Comparison of ENCODE assay signal across 37 cellular contexts in the genomic region with DNA sequence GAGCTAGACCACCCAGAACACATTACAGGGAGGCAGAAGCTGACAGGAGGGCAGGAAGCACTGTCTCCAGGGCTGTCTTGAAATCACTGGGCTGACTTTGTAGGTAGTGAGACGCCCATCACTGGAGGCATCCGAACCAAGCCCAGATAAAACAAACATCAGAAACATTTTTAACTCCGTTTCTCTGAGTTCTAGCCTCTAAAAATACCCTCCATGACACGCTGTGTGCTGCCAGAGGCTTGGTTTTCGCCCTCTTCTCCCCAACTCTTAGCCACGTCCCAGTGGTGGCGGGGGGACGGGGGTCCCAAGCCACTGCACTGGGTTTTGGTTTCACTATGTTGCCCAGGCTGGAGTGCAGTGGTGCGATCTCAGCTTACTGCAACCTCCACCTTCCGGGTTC. TPM values are rescaled to one million over a fixed set of nuclear protein-coding genes. Genes with fewer than 3 reads are reported as not detected.
"Had no signal": no experiment of that assay in that cellular context is flagged by ENCODE, and none has a peak within 500 bp of the region (broad histone marks: within the 10 kb centered on the region; RNA-seq: fewer than 3 reads in every experiment).

No MANE protein-coding gene starts in this region.

- H3K36me3 ChIP-seq: breast epithelium, Peyer's patch had no signal

- H3K4me1 Mint-ChIP-seq: activated B cell treated with CpG ODN at 0.5 μM for 24 hours had no signal

- H3K4me1 ChIP-seq: breast epithelium had no signal

- FAIRE-seq: astrocyte had no signal

- DNase-seq: activated B cell treated with CpG ODN at 0.5 μM for 24 hours; activated CD4-positive, alpha-beta memory T cell treated with anti-CD3 and anti-CD28 coated beads, Interleukin-2, amount 10 ng/mL, durations not matched to agents 7 days and 5 days; activated CD4-positive, alpha-beta T cell treated with anti-CD3 and anti-CD28 coated beads for 4 hours; activated CD4-positive, CD25-positive, alpha-beta regulatory T cell treated with anti-CD3 and anti-CD28 coated beads, Interleukin-2, amount 50 U/mL, for 72 hours; activated CD8-positive, alpha-beta memory T cell treated with anti-CD3 and anti-CD28 coated beads for 24 hours; activated CD8-positive, alpha-beta memory T cell treated with anti-CD3 and anti-CD28 coated beads, Interleukin-2, amount 10 ng/mL, durations not matched to agents 7 days and 5 days; activated CD8-positive, alpha-beta memory T cell treated with anti-CD3 and anti-CD28 coated beads, Interleukin-2, amount 50 U/mL, for 48 hours; activated gamma-delta T cell; activated naive CD4-positive, alpha-beta T cell treated with Interleukin-2 at 50 U/mL for 16 hours; activated T-cell treated with anti-CD3 and anti-CD28 coated beads, Interleukin-2, amount 50 U/mL, for 48 hours; adrenal gland; body of pancreas; Kasumi-1; KG1; MG63; NCI-H1048; NCI-H1105 treated with DMSO at 0.1 percent for 48 hours; NCI-H1436; NCI-H1694; NCI-H1930; NCI-H2081 treated with DMSO at 0.1 percent for 48 hours; NCI-H226; NCI-H446 treated with DMSO at 0.1 percent for 48 hours; NCI-H524; NK-92 treated with Interleukin-12 subunit alpha and Interleukin-12 subunit beta, amount 100 ng/mL, for 24 hours; PC-3; Peyer's patch; Right ventricle myocardium superior; RPMI8226; SW 1271; T-helper 1 cell; T-helper 2 cell; T-helper 9 cell had no signal

- H3K36me3 Mint-ChIP-seq: activated CD8-positive, alpha-beta memory T cell treated with anti-CD3 and anti-CD28 coated beads, Interleukin-2, amount 10 ng/mL, durations not matched to agents 7 days and 5 days; activated naive CD4-positive, alpha-beta T cell treated with anti-CD3 and anti-CD28 coated beads, Interleukin-2, amount 50 U/mL, for 24 hours had no signal

- H3K9me3 Mint-ChIP-seq: activated B cell treated with CpG ODN at 0.5 μM for 24 hours; activated CD4-positive, alpha-beta memory T cell treated with anti-CD3 and anti-CD28 coated beads, Interleukin-2, amount 10 ng/mL, durations not matched to agents 7 days and 5 days; activated naive CD4-positive, alpha-beta T cell treated with anti-CD3 and anti-CD28 coated beads, Interleukin-2, amount 50 U/mL, for 24 hours had no signal

- H3K4me3 ChIP-seq: adrenal gland, body of pancreas, breast epithelium, MG63, Peyer's patch had no signal

- ATAC-seq: activated CD8-positive, alpha-beta memory T cell treated with anti-CD3 and anti-CD28 coated beads, Interleukin-2, amount 10 ng/mL, durations not matched to agents 7 days and 5 days; body of pancreas; PC-3 had no signal

- H3K27ac ChIP-seq: body of pancreas, Peyer's patch, VCaP had no signal

- H3K27me3 Mint-ChIP-seq: activated B cell treated with CpG ODN at 0.5 μM for 24 hours; activated naive CD4-positive, alpha-beta T cell treated with anti-CD3 and anti-CD28 coated beads, Interleukin-2, amount 50 U/mL, for 24 hours had no signal

- H3K27me3 ChIP-seq: adrenal gland, body of pancreas, breast epithelium, MG63, Peyer's patch had no signal

- H3K4me3 Mint-ChIP-seq: activated B cell treated with CpG ODN at 0.5 μM for 24 hours; activated CD4-positive, alpha-beta memory T cell treated with anti-CD3 and anti-CD28 coated beads, Interleukin-2, amount 10 ng/mL, durations not matched to agents 7 days and 5 days; activated CD8-positive, alpha-beta memory T cell treated with anti-CD3 and anti-CD28 coated beads, Interleukin-2, amount 10 ng/mL, durations not matched to agents 7 days and 5 days; activated naive CD4-positive, alpha-beta T cell treated with anti-CD3 and anti-CD28 coated beads, Interleukin-2, amount 50 U/mL, for 24 hours had no signal

- H3K9me3 ChIP-seq: adrenal gland, body of pancreas, breast epithelium, MG63, Peyer's patch had no signal

- H3K27ac Mint-ChIP-seq: activated B cell treated with CpG ODN at 0.5 μM for 24 hours; activated CD4-positive, alpha-beta memory T cell treated with anti-CD3 and anti-CD28 coated beads, Interleukin-2, amount 10 ng/mL, durations not matched to agents 7 days and 5 days; activated CD8-positive, alpha-beta memory T cell treated with anti-CD3 and anti-CD28 coated beads, Interleukin-2, amount 10 ng/mL, durations not matched to agents 7 days and 5 days; activated naive CD4-positive, alpha-beta T cell treated with anti-CD3 and anti-CD28 coated beads, Interleukin-2, amount 50 U/mL, for 24 hours had no signal

RNA-seq across cellular contexts. Expression of a gene that starts 1.2 kb away (rescaled TPM):
- total RNA-seq: activated CD4-positive, alpha-beta memory T cell treated with anti-CD3 and anti-CD28 coated beads, Interleukin-2, amount 10 ng/mL, durations not matched to agents 7 days and 5 days had no signal
